In the genomic region with DNA sequence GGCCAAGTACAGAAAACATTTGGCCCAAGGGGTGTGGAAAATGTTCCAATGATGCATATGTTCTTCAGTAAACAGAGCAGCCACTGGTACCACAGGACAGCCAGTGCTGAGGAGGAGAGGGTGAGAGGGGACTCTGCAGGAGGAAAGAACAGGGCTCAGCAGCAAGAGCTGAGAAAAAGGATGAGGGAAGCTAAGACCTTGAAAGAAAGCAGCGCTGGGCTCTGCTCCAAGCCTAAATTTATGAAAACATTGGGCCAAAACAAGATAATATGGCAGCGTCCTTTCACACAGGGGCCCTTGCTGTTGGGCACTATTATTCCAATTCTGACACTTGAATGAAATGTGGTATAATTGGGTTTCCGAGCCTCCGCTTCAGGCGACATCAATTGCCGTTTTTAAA, we compare ENCODE assay signal across 33 cellular contexts.
A peak's percentile ranks its signal among the peaks of the same experiment; 100 is the strongest.
DNase-seq lines count a peak whose midpoint lies in the region; ATAC-seq and TF ChIP-seq lines count a peak whose summit lies in the region.
"Had no signal": no experiment of that assay in that cellular context is flagged by ENCODE, and none has a peak within 500 bp of the region (broad histone marks: within the 10 kb centered on the region; RNA-seq: fewer than 3 reads in every experiment).

No MANE protein-coding gene starts in this region.

- no peak overlapping the region for H3K4me3 Mint-ChIP-seq in nephron progenitor cell
- H3K4me3 Mint-ChIP-seq: B cell; CD14-positive monocyte; CD4-positive, alpha-beta memory T cell; CD4-positive, alpha-beta T cell; CD8-positive, alpha-beta memory T cell; CD8-positive, alpha-beta T cell had no signal

- TF ChIP-seq CTCF in adrenal gland (IDR thresholded peaks at IDR 0.05) = no peak
- TF ChIP-seq CTCF in nephron progenitor cell (IDR thresholded peaks at IDR 0.05) = no peak
- TF ChIP-seq CTCF in ovary (IDR thresholded peaks at IDR 0.05) = no peak

- TF ChIP-seq POLR2A in adrenal gland (IDR thresholded peaks at IDR 0.05) (no peak), ovary (IDR thresholded peaks at IDR 0.05) (no peak)

- H3K36me3 ChIP-seq in adrenal gland (replicated peaks in 1 of 2) (no peaks in the 10 kb centered on the region), ovary (no peaks in the 10 kb centered on the region)
- H3K36me3 ChIP-seq: BE2C; BLaER1; BLaER1 treated with 17β-estradiol and CSF1 and Interleukin-3, amounts not matched to agents 10 nM and 100 nM had no signal

- peaks cover 3% of the 10 kb centered on the region for H3K27me3 Mint-ChIP-seq in nephron progenitor cell (ENCODE audit: low read depth, poor library complexity)
- H3K27me3 Mint-ChIP-seq: CD4-positive, alpha-beta memory T cell; CD4-positive, alpha-beta T cell; CD4-positive, CD25-positive, alpha-beta regulatory T cell had no signal

- no peak for ATAC-seq in HG03520 (IDR thresholded peaks at IDR 0.05; ENCODE audit: unreplicated experiment)
- ATAC-seq: A549; CD8-positive, alpha-beta T cell had no signal

- intact Hi-C loops in adrenal gland (cut with DNase I) = no loop called here
- intact Hi-C loops in ovary (cut with DNase I) = no loop called here

- H3K36me3 Mint-ChIP-seq in nephron progenitor cell (ENCODE audit: low read depth) = no peaks in the 10 kb centered on the region
- H3K36me3 Mint-ChIP-seq: CD14-positive monocyte; CD4-positive, alpha-beta memory T cell; CD4-positive, CD25-positive, alpha-beta regulatory T cell; CD8-positive, alpha-beta memory T cell; CD8-positive, alpha-beta T cell had no signal

- WGBS in adrenal gland, 4 donors = 63 to 73% (median 69%) methylated on average over 6 of the region's 6 CpGs
- 21 to 43% (median 31%) methylated on average over 6 of the region's 6 CpGs for WGBS in ovary, 3 donors

- no peaks in the 10 kb centered on the region for H3K9me3 Mint-ChIP-seq in nephron progenitor cell
- H3K9me3 Mint-ChIP-seq: CD14-positive monocyte; CD4-positive, alpha-beta T cell; CD8-positive, alpha-beta T cell had no signal

- no peaks in the 10 kb centered on the region for H3K4me1 ChIP-seq in adrenal gland (replicated peaks in 1 of 2)
- H3K4me1 ChIP-seq in ovary (ENCODE audit: insufficient read depth) = peaks cover 14% of the 10 kb centered on the region
- H3K4me1 ChIP-seq: BE2C, BLaER1, Caco-2 had no signal

- H3K9me3 ChIP-seq in adrenal gland (replicated peaks in 1 of 3) (no peaks in the 10 kb centered on the region), ovary (no peaks in the 10 kb centered on the region)
- H3K9me3 ChIP-seq: A549; BE2C; BLaER1; BLaER1 treated with 17β-estradiol and CSF1 and Interleukin-3, amounts not matched to agents 10 nM and 100 nM; Caco-2 had no signal

- H3K4me1 Mint-ChIP-seq in nephron progenitor cell = peaks cover 18% of the 10 kb centered on the region
- H3K4me1 Mint-ChIP-seq: CD4-positive, alpha-beta memory T cell; CD4-positive, CD25-positive, alpha-beta regulatory T cell; CD8-positive, alpha-beta memory T cell had no signal

- DNase-seq in adrenal gland (peak in 5 of 7 donors; percentile 21 to 53 (median 29)), nephron progenitor cell (no peak), ovary (peak; percentile 28 to 60 (median 54)), GM19240 (ENCODE audit: insufficient read length, low spot score) (no peak), AG08396 (ENCODE audit: low spot score) (no peak)
- DNase-seq: 8988T; ACHN; AML-193; BE2C; C1 segment of cervical spinal cord; Caco-2; Calu3; CD4-positive, alpha-beta memory T cell; CD4-positive, alpha-beta T cell; CD4-positive, CD25-positive, alpha-beta regulatory T cell; CD8-positive, alpha-beta memory T cell; CD8-positive, alpha-beta T cell; COR-L47; DMS 273 treated with DMSO at 0.1 percent for 48 hours; DMS153; DMS53; DMS79; DMS79 treated with DMSO at 0.1 percent for 48 hours; DND-41; EL had no signal

- no peaks in the 10 kb centered on the region for H3K27me3 ChIP-seq in adrenal gland
- no peaks in the 10 kb centered on the region for H3K27me3 ChIP-seq in ovary
- H3K27me3 ChIP-seq: BE2C; BLaER1; BLaER1 treated with 17β-estradiol and CSF1 and Interleukin-3, amounts not matched to agents 10 nM and 100 nM had no signal

- H3K27ac ChIP-seq in adrenal gland (no peak overlapping the region), ovary (peak overlapping the region in 1 of 2 donors; percentile 19)
- H3K27ac ChIP-seq: 22Rv1; A549; BLaER1; BLaER1 treated with 17β-estradiol and CSF1 and Interleukin-3, amounts not matched to agents 10 nM and 100 nM; C4-2B had no signal

- peak overlapping the region; percentile 91 for H3K27ac Mint-ChIP-seq in nephron progenitor cell
- H3K27ac Mint-ChIP-seq: B cell; CD14-positive monocyte; CD4-positive, alpha-beta memory T cell; CD4-positive, alpha-beta T cell; CD4-positive, CD25-positive, alpha-beta regulatory T cell; CD8-positive, alpha-beta memory T cell; CD8-positive, alpha-beta T cell had no signal

- H3K4me3 ChIP-seq in adrenal gland = no peak overlapping the region
- no peak overlapping the region for H3K4me3 ChIP-seq in ovary
- H3K4me3 ChIP-seq: A549; BLaER1; BLaER1 treated with 17β-estradiol and CSF1 and Interleukin-3, amounts not matched to agents 10 nM and 100 nM had no signal

- TF ChIP-seq EP300 in ovary (IDR thresholded peaks at IDR 0.05) = no peak

Comparison
In these comparisons a context has a peak if more than half of its experiments do, and no peak if none do; other contexts are left out.
1. DNase-seq: peak in adrenal gland (5 of 7) and ovary (5 of 5); none in nephron progenitor cell (single experiment), GM19240 (single experiment) and AG08396 (single experiment).